ENCODE assay signal across 24 cellular contexts in the genomic region with DNA sequence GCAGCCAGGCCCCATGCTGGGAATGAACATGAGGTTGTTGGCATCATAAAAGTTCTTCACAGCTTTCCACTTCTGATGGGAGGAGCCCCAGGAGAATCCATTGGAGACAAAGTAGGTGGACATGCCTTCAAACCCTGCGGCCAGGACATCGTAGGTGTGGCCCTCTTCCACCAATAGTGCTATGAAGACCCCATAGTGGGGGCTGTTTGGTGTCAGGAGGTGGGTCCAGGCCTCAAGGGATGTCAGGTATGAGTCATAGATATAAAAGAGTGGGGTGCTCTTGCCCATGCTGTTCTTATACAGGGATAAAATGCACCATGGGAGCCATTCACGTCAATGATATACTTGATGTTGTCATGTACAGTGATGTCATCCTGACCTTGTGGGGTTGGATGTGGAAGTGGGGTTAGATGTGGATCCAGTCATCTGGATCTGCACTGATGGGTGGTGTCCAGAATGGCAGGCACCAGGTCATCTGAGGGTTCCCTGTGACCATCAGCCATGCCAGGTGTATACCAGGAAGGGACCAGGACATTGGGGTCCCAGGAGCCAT. TPM values are rescaled to one million over a fixed set of nuclear protein-coding genes. Genes with fewer than 3 reads are reported as not detected.
DNase-seq lines count a peak whose midpoint lies in the region; ATAC-seq lines count a peak whose summit lies in the region.
"Had no signal": no experiment of that assay in that cellular context is flagged by ENCODE, and none has a peak within 500 bp of the region (broad histone marks: within the 10 kb centered on the region; RNA-seq: fewer than 3 reads in every experiment).

No MANE protein-coding gene starts in this region.

- no peak overlapping the region for H3K4me3 Mint-ChIP-seq in activated CD4-positive, alpha-beta T cell treated with anti-CD3 and anti-CD28 coated beads, Interleukin-2, amount 10 ng/mL, durations not matched to agents 24 days and 14 days
- H3K4me3 Mint-ChIP-seq in stimulated activated naive CD8-positive, alpha-beta T cell treated with anti-CD3 and anti-CD28 coated beads, Interleukin-15, amount 100 ng/mL, for 72 hours: no peak overlapping the region
- no peak overlapping the region for H3K4me3 Mint-ChIP-seq in T-helper 17 cell
- H3K4me3 Mint-ChIP-seq: B cell; CD4-positive, CD25-positive, alpha-beta regulatory T cell; CD8-positive, alpha-beta T cell; GM23338; H9; HFFc6 had no signal

- no peaks in the 10 kb centered on the region for H3K9me3 Mint-ChIP-seq in activated CD4-positive, alpha-beta T cell treated with anti-CD3 and anti-CD28 coated beads, Interleukin-2, amount 10 ng/mL, durations not matched to agents 24 days and 14 days
- no peaks in the 10 kb centered on the region for H3K9me3 Mint-ChIP-seq in stimulated activated naive CD8-positive, alpha-beta T cell treated with anti-CD3 and anti-CD28 coated beads, Interleukin-15, amount 100 ng/mL, for 72 hours
- H3K9me3 Mint-ChIP-seq: CD4-positive, CD25-positive, alpha-beta regulatory T cell; CD8-positive, alpha-beta T cell; GM23338; H9; HFFc6 had no signal

- no peak overlapping the region for H3K4ac ChIP-seq in mesenchymal stem cell (ENCODE audit: low read depth in 1 of 2, low read length in 2 of 2)

- no peak overlapping the region for H3K27ac Mint-ChIP-seq in activated CD4-positive, alpha-beta T cell treated with anti-CD3 and anti-CD28 coated beads, Interleukin-2, amount 10 ng/mL, durations not matched to agents 24 days and 14 days
- no peak overlapping the region for H3K27ac Mint-ChIP-seq in stimulated activated naive CD8-positive, alpha-beta T cell treated with anti-CD3 and anti-CD28 coated beads, Interleukin-15, amount 100 ng/mL, for 72 hours
- H3K27ac Mint-ChIP-seq in T-helper 17 cell: no peak overlapping the region
- H3K27ac Mint-ChIP-seq: B cell; CD4-positive, CD25-positive, alpha-beta regulatory T cell; CD8-positive, alpha-beta T cell; GM23338; HFFc6 had no signal

- peak; percentile 20 for ATAC-seq in stimulated activated naive CD8-positive, alpha-beta T cell treated with anti-CD3 and anti-CD28 coated beads, Interleukin-15, amount 100 ng/mL, for 72 hours
- no peak for ATAC-seq in stimulated activated naive CD8-positive, alpha-beta T cell treated with anti-CD3 and anti-CD28 coated beads, Interleukin-15, Interleukin-2, amounts not matched to agents 100 U/mL and 50 U/mL, for 24 hours
- ATAC-seq in T-helper 17 cell: no peak
- no peak for ATAC-seq in HG02642 (IDR thresholded peaks at IDR 0.05; ENCODE audit: poor library complexity, unreplicated experiment)
- ATAC-seq in HG03196 (IDR thresholded peaks at IDR 0.05; ENCODE audit: unreplicated experiment): no peak
- ATAC-seq: CD8-positive, alpha-beta T cell; GM12878; GM23338; HCT116 had no signal

- H3K18ac ChIP-seq in mesenchymal stem cell (ENCODE audit: low read depth in 1 of 2, low read length in 2 of 2): no peak overlapping the region

- no peak overlapping the region for H3K4me2 ChIP-seq in mesenchymal stem cell (ENCODE audit: low read length, poor library complexity, severe bottlenecking)
- H3K4me2 ChIP-seq: BLaER1, GM23338 had no signal

- H3K27me3 ChIP-seq in mesenchymal stem cell (ENCODE audit: control insufficient read depth in 1 of 2, insufficient read depth in 1 of 2, low read length in 2 of 2): no peaks in the 10 kb centered on the region
- H3K27me3 ChIP-seq: BLaER1 had no signal

- no peak overlapping the region for H3K4me3 ChIP-seq in mesenchymal stem cell (ENCODE audit: insufficient read depth in 1 of 2, low read depth in 1 of 2, low read length in 2 of 2)
- H3K4me3 ChIP-seq: BLaER1, GM12878, GM23338 had no signal

- peaks cover 7 to 15% of the 10 kb centered on the region in 2 experiments for H3K36me3 ChIP-seq in mesenchymal stem cell (ENCODE audit: control insufficient read depth in 1 of 2, insufficient read depth in 2 of 2, low read depth in 1 of 2, low read length in 2 of 2)

- H4K8ac ChIP-seq in mesenchymal stem cell (ENCODE audit: low read length): peak overlapping the region; percentile 23

- H3K9ac ChIP-seq in mesenchymal stem cell (ENCODE audit: low read length): no peak overlapping the region
- H3K9ac ChIP-seq: BLaER1 had no signal

- no peaks in the 10 kb centered on the region for H3K79me1 ChIP-seq in mesenchymal stem cell (replicated peaks; ENCODE audit: low read length, poor library complexity, severe bottlenecking)

- no peak overlapping the region for H2BK5ac ChIP-seq in mesenchymal stem cell (ENCODE audit: low read depth, low read length, poor library complexity, severe bottlenecking)

- no peak overlapping the region for H2BK15ac ChIP-seq in mesenchymal stem cell (ENCODE audit: low read depth, poor library complexity, severe bottlenecking)

- no peak overlapping the region for H3K14ac ChIP-seq in mesenchymal stem cell (ENCODE audit: low read length in 2 of 2)

- H2BK12ac ChIP-seq in mesenchymal stem cell (ENCODE audit: low read length in 2 of 2): no peak overlapping the region

- peaks cover 18% of the 10 kb centered on the region for H3K36me3 Mint-ChIP-seq in activated CD4-positive, alpha-beta T cell treated with anti-CD3 and anti-CD28 coated beads, Interleukin-2, amount 10 ng/mL, durations not matched to agents 24 days and 14 days (ENCODE audit: low read depth)
- H3K36me3 Mint-ChIP-seq in T-helper 17 cell (ENCODE audit: low read depth): no peaks in the 10 kb centered on the region

- no peak overlapping the region for H2BK120ac ChIP-seq in mesenchymal stem cell (ENCODE audit: low read depth, low read length)

- intact Hi-C loops in activated CD4-positive, alpha-beta T cell treated with anti-CD3 and anti-CD28 coated beads, Interleukin-2, amount 10 ng/mL, durations not matched to agents 24 days and 14 days (cut with micrococcal nuclease): no loop called here

- H3K27ac ChIP-seq in mesenchymal stem cell (ENCODE audit: low read length, poor library complexity, severe bottlenecking): no peak overlapping the region
- H3K27ac ChIP-seq: 22Rv1, BLaER1, C4-2B had no signal

- no peak overlapping the region for H2AK5ac ChIP-seq in mesenchymal stem cell (ENCODE audit: low read length, severe bottlenecking)

- no peaks in the 10 kb centered on the region for H3K4me1 ChIP-seq in mesenchymal stem cell (ENCODE audit: control insufficient read depth, insufficient read depth, low read depth, low read length)
- H3K4me1 ChIP-seq: BLaER1, Caco-2 had no signal

- H3K9me3 ChIP-seq in mesenchymal stem cell (ENCODE audit: control insufficient read depth, low read length) (no peaks in the 10 kb centered on the region), T-helper 17 cell (ENCODE audit: control insufficient read depth, low read length, poor library complexity, severe bottlenecking) (no peaks in the 10 kb centered on the region)
- H3K9me3 ChIP-seq: BLaER1, Caco-2 had no signal

- H3K27me3 Mint-ChIP-seq in activated CD4-positive, alpha-beta T cell treated with anti-CD3 and anti-CD28 coated beads, Interleukin-2, amount 10 ng/mL, durations not matched to agents 24 days and 14 days: no peaks in the 10 kb centered on the region
- H3K27me3 Mint-ChIP-seq in stimulated activated naive CD8-positive, alpha-beta T cell treated with anti-CD3 and anti-CD28 coated beads, Interleukin-15, amount 100 ng/mL, for 72 hours: no peaks in the 10 kb centered on the region
- no peaks in the 10 kb centered on the region for H3K27me3 Mint-ChIP-seq in T-helper 17 cell
- H3K27me3 Mint-ChIP-seq: B cell; CD4-positive, CD25-positive, alpha-beta regulatory T cell had no signal

- H3K4me1 Mint-ChIP-seq in activated CD4-positive, alpha-beta T cell treated with anti-CD3 and anti-CD28 coated beads, Interleukin-2, amount 10 ng/mL, durations not matched to agents 24 days and 14 days: no peaks in the 10 kb centered on the region
- no peaks in the 10 kb centered on the region for H3K4me1 Mint-ChIP-seq in stimulated activated naive CD8-positive, alpha-beta T cell treated with anti-CD3 and anti-CD28 coated beads, Interleukin-15, amount 100 ng/mL, for 72 hours
- H3K4me1 Mint-ChIP-seq in T-helper 17 cell: no peaks in the 10 kb centered on the region

- WGBS in mesenchymal stem cell: 97% methylated on average over 3 of the region's 3 CpGs

- no peak overlapping the region for H3K23ac ChIP-seq in mesenchymal stem cell (ENCODE audit: low read length in 2 of 2)

- peak overlapping the region; percentile 39 for H4K91ac ChIP-seq in mesenchymal stem cell (ENCODE audit: low read length)

- DNase-seq in activated CD4-positive, alpha-beta T cell treated with anti-CD3 and anti-CD28 coated beads, Interleukin-2, amount 10 ng/mL, durations not matched to agents 24 days and 14 days: peak; percentile 50
- DNase-seq in activated CD4-positive, alpha-beta T cell treated with anti-CD3 and anti-CD28 coated beads, Interleukin-2, amount 50 U/mL, for 48 hours: no peak
- DNase-seq in stimulated activated naive CD8-positive, alpha-beta T cell treated with anti-CD3 and anti-CD28 coated beads, Interleukin-15, amount 100 ng/mL, for 72 hours: no peak
- no peak for DNase-seq in stimulated activated naive CD8-positive, alpha-beta T cell treated with anti-CD3 and anti-CD28 coated beads, Interleukin-15, Interleukin-2, amounts not matched to agents 100 U/mL and 50 U/mL, for 24 hours
- DNase-seq in mesenchymal stem cell: no peak
- no peak for DNase-seq in T-helper 17 cell
- DNase-seq: Caco-2; CD4-positive, CD25-positive, alpha-beta regulatory T cell; CD8-positive, alpha-beta T cell; DMS 273 treated with DMSO at 0.1 percent for 48 hours; DMS79; EL; GDM1; H9; HFFc6 had no signal

- no peak overlapping the region for H2AFZ ChIP-seq in mesenchymal stem cell (ENCODE audit: low read depth, low read length)
- H2AFZ ChIP-seq: GM23338 had no signal

RNA-seq across cellular contexts. Expression of a gene that starts 22.1 kb away (rescaled TPM):
- total RNA-seq in activated CD4-positive, alpha-beta T cell treated with anti-CD3 and anti-CD28 coated beads, Interleukin-2, amount 10 ng/mL, durations not matched to agents 24 days and 14 days: 196 and 197 TPM in 2 replicates
- polyA plus RNA-seq in mesenchymal stem cell (2013, experiment 1 of 2): 9.1 TPM
- 9.2 TPM for polyA plus RNA-seq in mesenchymal stem cell (2013, experiment 2 of 2)
- 10 to 100 TPM; 19.5 to 30.9 TPM for total RNA-seq in T-helper 17 cell
